In genomic region chr9:113112706-113113510, GRCh38 we compare ENCODE assay signal across 9 cellular contexts. TPM values are rescaled to one million over a fixed set of nuclear protein-coding genes. Genes with fewer than 3 reads are reported as not detected.
DNase-seq lines count a peak whose midpoint lies in the region; ATAC-seq and TF ChIP-seq lines count a peak whose summit lies in the region.
"Not testable (repeated sequence)": the region's sequence is repeated elsewhere in the genome, so short reads cannot be mapped to it uniquely, and the experiment has no call there.
"Had no signal": no experiment of that assay in that cellular context is flagged by ENCODE, and none has a peak within 500 bp of the region (broad histone marks: within the 10 kb centered on the region; RNA-seq: fewer than 3 reads in every experiment).

No MANE protein-coding gene starts in this region.

- not testable (repeated sequence) for TF ChIP-seq CTCF in lung (IDR thresholded peaks at IDR 0.05; ENCODE audit: control extremely low read depth, extremely low read depth)

- 0 to 1% methylated on average over 10 of the region's 54 CpGs for WGBS in lung, 2 donors

- not testable (repeated sequence) for H3K4me3 ChIP-seq in lung

- peak; percentile 54 for ATAC-seq in GM21423 (IDR thresholded peaks at IDR 0.05; ENCODE audit: unreplicated experiment)
- peak; percentile 67 for ATAC-seq in HG03139 (IDR thresholded peaks at IDR 0.05; ENCODE audit: unreplicated experiment)
- peak; percentile 82 for ATAC-seq in activated CD8-positive, alpha-beta memory T cell treated with anti-CD3 and anti-CD28 coated beads, Interleukin-2, amount 10 ng/mL, durations not matched to agents 7 days and 5 days
- ATAC-seq in lung (ENCODE audit: insufficient read depth, low FRiP score), result peak; percentile 85
- peak; percentile 68 for ATAC-seq in stimulated activated naive CD8-positive, alpha-beta T cell treated with anti-CD3 and anti-CD28 coated beads, Interleukin-15, Interleukin-2, amounts not matched to agents 100 U/mL and 50 U/mL, for 24 hours

- not testable (repeated sequence) for H3K4me1 ChIP-seq in lung (ENCODE audit: control insufficient read depth in 2 of 2, insufficient read depth in 2 of 2, low read length in 2 of 2)

- not testable (repeated sequence) for H3K9me3 Mint-ChIP-seq in activated CD8-positive, alpha-beta memory T cell treated with anti-CD3 and anti-CD28 coated beads, Interleukin-2, amount 10 ng/mL, durations not matched to agents 7 days and 5 days (ENCODE audit: low read depth)

- not testable (repeated sequence) for H3K36me3 Mint-ChIP-seq in activated CD8-positive, alpha-beta memory T cell treated with anti-CD3 and anti-CD28 coated beads, Interleukin-2, amount 10 ng/mL, durations not matched to agents 7 days and 5 days

- H3K27me3 Mint-ChIP-seq in activated CD8-positive, alpha-beta memory T cell treated with anti-CD3 and anti-CD28 coated beads, Interleukin-2, amount 10 ng/mL, durations not matched to agents 7 days and 5 days, result not testable (repeated sequence)

- H3K27me3 ChIP-seq in lung (ENCODE audit: control insufficient read depth, insufficient read depth), result not testable (repeated sequence)

- CTCF ChIA-PET in activated CD8-positive, alpha-beta memory T cell treated with anti-CD3 and anti-CD28 coated beads, Interleukin-2, amount 10 ng/mL, durations not matched to agents 7 days and 5 days (lab: Charles Lee), result interaction anchor here (0.7 to 2.4 kb wide), 25 partner anchors 8 to 951 kb away, joined by 3 to 17 read pairs (median 4); partner anchors contain the start of genes CDC26, FKBP15, SLC31A1 and SLC31A2

- not testable (repeated sequence) for H3K4me1 Mint-ChIP-seq in activated CD8-positive, alpha-beta memory T cell treated with anti-CD3 and anti-CD28 coated beads, Interleukin-2, amount 10 ng/mL, durations not matched to agents 7 days and 5 days

- not testable (repeated sequence) for H3K27ac ChIP-seq in epithelial cell of prostate; lung (ENCODE audit: low read depth in 1 of 2, low read length in 1 of 2)

- in situ Hi-C loops in G401 (cut with HindIII; ENCODE audit: low sequenced_read_pairs), result not testable (repeated sequence)

- not testable (repeated sequence) for H3K27ac Mint-ChIP-seq in activated CD8-positive, alpha-beta memory T cell treated with anti-CD3 and anti-CD28 coated beads, Interleukin-2, amount 10 ng/mL, durations not matched to agents 7 days and 5 days

- H3K36me3 ChIP-seq in lung (ENCODE audit: control insufficient read depth in 2 of 2, insufficient read depth in 2 of 2, low read length in 2 of 2), result not testable (repeated sequence)

- DNase-seq in G401 (ENCODE audit: low spot score), result peak; percentile 19
- peak; percentile 20 for DNase-seq in NCI-H69 (lab: John Stamatoyannopoulos, UW)
- not testable (repeated sequence) for DNase-seq in activated CD8-positive, alpha-beta memory T cell treated with anti-CD3 and anti-CD28 coated beads, Interleukin-2, amount 10 ng/mL, durations not matched to agents 7 days and 5 days; lung (ENCODE audit: low spot score); stimulated activated naive CD8-positive, alpha-beta T cell treated with anti-CD3 and anti-CD28 coated beads, Interleukin-15, Interleukin-2, amounts not matched to agents 100 U/mL and 50 U/mL, for 24 hours
- DNase-seq in epithelial cell of prostate (ENCODE audit: low read depth, low spot score), result peak; percentile 72

- H3K4me3 Mint-ChIP-seq in activated CD8-positive, alpha-beta memory T cell treated with anti-CD3 and anti-CD28 coated beads, Interleukin-2, amount 10 ng/mL, durations not matched to agents 7 days and 5 days, result not testable (repeated sequence)

- H3K9me3 ChIP-seq in lung (ENCODE audit: control insufficient read depth in 2 of 2, insufficient read depth in 1 of 2, low read length in 1 of 2), result not testable (repeated sequence)

RNA-seq across cellular contexts. Expression of gene SLC31A2, which starts 37.9 kb away (rescaled TPM):
- 4.4 and 7.0 TPM in 2 replicates for total RNA-seq in G401 (2014; rRNA removed; shearing (Covaris generic))
- 1 to 10 TPM; 2.9 to 4.2 TPM for total RNA-seq in activated CD8-positive, alpha-beta memory T cell treated with anti-CD3 and anti-CD28 coated beads, Interleukin-2, amount 10 ng/mL, durations not matched to agents 7 days and 5 days
- total RNA-seq in lung, result 10 to 100 TPM; 11.2 to 34.2 TPM
- 10 to 100 TPM; 14.2 to 63.6 TPM for polyA plus RNA-seq in lung

RNA-seq across cellular contexts. Expression of gene ZFP37, which starts 56.4 kb away (rescaled TPM):
- 3.4 and 5.4 TPM in 2 replicates for total RNA-seq in G401 (2014; rRNA removed; shearing (Covaris generic))
- total RNA-seq in activated CD8-positive, alpha-beta memory T cell treated with anti-CD3 and anti-CD28 coated beads, Interleukin-2, amount 10 ng/mL, durations not matched to agents 7 days and 5 days, result 1 to 10 TPM in 1 of 2 experiments, under 1 TPM in 1; 0.77 to 1.1 TPM
- 1 to 10 TPM; 2.4 to 8.6 TPM for total RNA-seq in lung
- polyA plus RNA-seq in lung, result 1 to 10 TPM in 1 of 2 donors, under 1 TPM in 1; 0.43 to 1.0 TPM
- total RNA-seq: NCI-H460 had no signal
